39 cellular contexts compared by ENCODE assay signal in the genomic region with DNA sequence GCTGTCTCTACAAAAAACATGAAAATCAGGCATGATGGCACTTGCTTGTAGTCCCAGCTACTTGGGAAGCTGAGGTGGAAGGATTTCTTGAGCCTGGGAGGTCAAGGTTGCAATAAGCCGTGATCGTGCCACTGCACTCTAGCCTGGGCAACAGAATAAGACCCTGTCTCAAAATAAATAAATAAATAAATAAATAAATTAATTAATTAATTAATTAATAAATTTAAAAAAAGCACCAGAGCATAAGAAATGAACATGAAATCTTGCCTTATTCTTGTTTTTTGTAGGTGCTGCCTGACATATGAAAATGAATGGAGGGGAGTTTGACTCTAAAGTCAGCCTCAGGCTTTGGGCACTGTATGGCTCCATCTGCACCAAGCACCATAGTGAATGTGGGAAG.
"Had no signal": no experiment of that assay in that cellular context is flagged by ENCODE, and none has a peak within 500 bp of the region (broad histone marks: within the 10 kb centered on the region; RNA-seq: fewer than 3 reads in every experiment).

No MANE protein-coding gene starts in this region.

- H3K27me3 Mint-ChIP-seq: activated naive CD4-positive, alpha-beta T cell treated with anti-CD3 and anti-CD28 coated beads, Interleukin-2, amount 50 U/mL, for 24 hours; activated naive CD8-positive, alpha-beta T cell; activated naive CD8-positive, alpha-beta T cell treated with anti-CD3 and anti-CD28 coated beads for 36 hours; activated T-cell treated with anti-CD3 and anti-CD28 coated beads, Interleukin-2, amount 50 U/mL, for 24 hours; activated T-helper 17 cell treated with anti-CD3 and anti-CD28 coated beads, Interleukin-2, amount 50 U/mL, for 72 hours; central memory CD8-positive, alpha-beta T cell had no signal

- H3K36me3 ChIP-seq: adrenal gland, ascending aorta, brain microvascular endothelial cell, breast epithelium, cardiac muscle cell had no signal

- H3K4me1 ChIP-seq: adrenal gland, ascending aorta, body of pancreas, breast epithelium had no signal

- FAIRE-seq: astrocyte, bronchial epithelial cell had no signal

- H3K36me3 Mint-ChIP-seq: activated naive CD4-positive, alpha-beta T cell treated with anti-CD3 and anti-CD28 coated beads, Interleukin-2, amount 10 ng/mL, durations not matched to agents 7 days and 5 days; activated naive CD4-positive, alpha-beta T cell treated with anti-CD3 and anti-CD28 coated beads, Interleukin-2, amount 50 U/mL, for 24 hours; activated naive CD8-positive, alpha-beta T cell treated with anti-CD3 and anti-CD28 coated beads for 36 hours; activated naive CD8-positive, alpha-beta T cell treated with anti-CD3 and anti-CD28 coated beads, Interleukin-2, amount 10 ng/mL, durations not matched to agents 7 days and 5 days; brain had no signal

- H3K27ac ChIP-seq: adrenal gland, ascending aorta, body of pancreas, brain microvascular endothelial cell, breast epithelium, cardiac muscle cell had no signal

- H3K4me1 Mint-ChIP-seq: activated naive CD4-positive, alpha-beta T cell treated with anti-CD3 and anti-CD28 coated beads, Interleukin-2, amount 50 U/mL, for 24 hours; activated T-helper 17 cell treated with anti-CD3 and anti-CD28 coated beads, Interleukin-2, amount 50 U/mL, for 72 hours; brain; central memory CD8-positive, alpha-beta T cell had no signal

- H3K4me3 ChIP-seq: adrenal gland, ascending aorta, body of pancreas, breast epithelium, cardiac muscle cell had no signal

- ATAC-seq: activated naive CD4-positive, alpha-beta T cell treated with anti-CD3 and anti-CD28 coated beads, Interleukin-2, amount 50 U/mL, for 72 hours; activated T-cell treated with anti-CD3 and anti-CD28 coated beads, Interleukin-2, amount 50 U/mL, for 4 hours; activated T-cell treated with anti-CD3 and anti-CD28 coated beads, Interleukin-2, amount 50 U/mL, for 72 hours; activated T-helper 17 cell treated with anti-CD3 and anti-CD28 coated beads, Interleukin-2, amount 50 U/mL, for 72 hours; body of pancreas had no signal

- DNase-seq: activated effector memory CD4-positive, alpha-beta T cell treated with anti-CD3 and anti-CD28 coated beads, Interleukin-2, amount 50 U/mL, for 16 hours; activated effector memory CD4-positive, alpha-beta T cell treated with Interleukin-2 at 50 U/mL for 16 hours; activated gamma-delta T cell; activated gamma-delta T cell treated with Interleukin-2 at 50 U/mL for 16 hours; activated naive CD4-positive, alpha-beta T cell; activated naive CD4-positive, alpha-beta T cell treated with anti-CD3 and anti-CD28 coated beads for 36 hours; activated naive CD4-positive, alpha-beta T cell treated with anti-CD3 and anti-CD28 coated beads, Interleukin-2, amount 10 ng/mL, durations not matched to agents 7 days and 5 days; activated naive CD4-positive, alpha-beta T cell treated with anti-CD3 and anti-CD28 coated beads, Interleukin-2, amount 50 U/mL, for 16 hours; activated naive CD4-positive, alpha-beta T cell treated with Interleukin-2 at 50 U/mL for 16 hours; activated naive CD8-positive, alpha-beta T cell treated with anti-CD3 and anti-CD28 coated beads for 36 hours; activated naive CD8-positive, alpha-beta T cell treated with anti-CD3 and anti-CD28 coated beads, Interleukin-2, amount 10 ng/mL, durations not matched to agents 7 days and 5 days; activated T-cell treated with anti-CD3 and anti-CD28 coated beads, Interleukin-2, amount 50 U/mL, for 1 hour; activated T-cell treated with anti-CD3 and anti-CD28 coated beads, Interleukin-2, amount 50 U/mL, for 24 hours; activated T-cell treated with anti-CD3 and anti-CD28 coated beads, Interleukin-2, amount 50 U/mL, for 4 hours; activated T-cell treated with anti-CD3 and anti-CD28 coated beads, Interleukin-2, amount 50 U/mL, for 48 hours; activated T-cell treated with anti-CD3 and anti-CD28 coated beads, Interleukin-2, amount 50 U/mL, for 72 hours; adrenal gland; amniotic stem cell; amygdala; anterior cingulate cortex; aorta; body of pancreas; brain microvascular endothelial cell; caudate nucleus; central memory CD4-positive, alpha-beta T cell; cerebellar nuclear complex had no signal

- H3K9me3 ChIP-seq: adrenal gland, ascending aorta, body of pancreas, breast epithelium had no signal

- H3K4me3 Mint-ChIP-seq: activated naive CD4-positive, alpha-beta T cell treated with anti-CD3 and anti-CD28 coated beads for 36 hours; activated naive CD4-positive, alpha-beta T cell treated with anti-CD3 and anti-CD28 coated beads, Interleukin-2, amount 10 ng/mL, durations not matched to agents 7 days and 5 days; activated naive CD4-positive, alpha-beta T cell treated with anti-CD3 and anti-CD28 coated beads, Interleukin-2, amount 50 U/mL, for 24 hours; activated naive CD8-positive, alpha-beta T cell; activated naive CD8-positive, alpha-beta T cell treated with anti-CD3 and anti-CD28 coated beads for 36 hours; activated naive CD8-positive, alpha-beta T cell treated with anti-CD3 and anti-CD28 coated beads, Interleukin-2, amount 10 ng/mL, durations not matched to agents 7 days and 5 days; activated T-cell treated with anti-CD3 and anti-CD28 coated beads, Interleukin-2, amount 50 U/mL, for 24 hours; activated T-cell treated with anti-CD3 and anti-CD28 coated beads, Interleukin-2, amount 50 U/mL, for 4 hours; activated T-cell treated with anti-CD3 and anti-CD28 coated beads, Interleukin-2, amount 50 U/mL, for 72 hours; activated T-helper 1 cell treated with anti-CD3 and anti-CD28 coated beads, Interleukin-12 subunit alpha, Interleukin-12 subunit beta, Interleukin-2, Interleukin-4 antibody, amounts not matched to agents 30 ng/mL and 10 ng/mL and 1 ng/mL, durations not matched to agents 14 hours and 24 hours and 36 hours; activated T-helper 17 cell treated with anti-CD3 and anti-CD28 coated beads, Interleukin-2, amount 50 U/mL, for 72 hours; brain; central memory CD8-positive, alpha-beta T cell had no signal

- H3K9me3 Mint-ChIP-seq: activated naive CD4-positive, alpha-beta T cell treated with anti-CD3 and anti-CD28 coated beads for 36 hours; activated naive CD4-positive, alpha-beta T cell treated with anti-CD3 and anti-CD28 coated beads, Interleukin-2, amount 10 ng/mL, durations not matched to agents 7 days and 5 days; activated naive CD4-positive, alpha-beta T cell treated with anti-CD3 and anti-CD28 coated beads, Interleukin-2, amount 50 U/mL, for 24 hours; activated naive CD8-positive, alpha-beta T cell treated with anti-CD3 and anti-CD28 coated beads for 36 hours; activated naive CD8-positive, alpha-beta T cell treated with anti-CD3 and anti-CD28 coated beads, Interleukin-2, amount 10 ng/mL, durations not matched to agents 7 days and 5 days; activated T-cell treated with anti-CD3 and anti-CD28 coated beads, Interleukin-2, amount 50 U/mL, for 24 hours; activated T-cell treated with anti-CD3 and anti-CD28 coated beads, Interleukin-2, amount 50 U/mL, for 4 hours; activated T-cell treated with anti-CD3 and anti-CD28 coated beads, Interleukin-2, amount 50 U/mL, for 72 hours; activated T-helper 17 cell treated with anti-CD3 and anti-CD28 coated beads, Interleukin-2, amount 50 U/mL, for 72 hours; brain; central memory CD8-positive, alpha-beta T cell had no signal

- H3K27ac Mint-ChIP-seq: activated naive CD4-positive, alpha-beta T cell treated with anti-CD3 and anti-CD28 coated beads for 36 hours; activated naive CD4-positive, alpha-beta T cell treated with anti-CD3 and anti-CD28 coated beads, Interleukin-2, amount 10 ng/mL, durations not matched to agents 7 days and 5 days; activated naive CD4-positive, alpha-beta T cell treated with anti-CD3 and anti-CD28 coated beads, Interleukin-2, amount 50 U/mL, for 24 hours; activated naive CD4-positive, alpha-beta T cell treated with anti-CD3 and anti-CD28 coated beads, Interleukin-2, amount 50 U/mL, for 72 hours; activated naive CD8-positive, alpha-beta T cell; activated naive CD8-positive, alpha-beta T cell treated with anti-CD3 and anti-CD28 coated beads for 36 hours; activated naive CD8-positive, alpha-beta T cell treated with anti-CD3 and anti-CD28 coated beads, Interleukin-2, amount 10 ng/mL, durations not matched to agents 7 days and 5 days; activated T-cell treated with anti-CD3 and anti-CD28 coated beads, Interleukin-2, amount 50 U/mL, for 24 hours; activated T-cell treated with anti-CD3 and anti-CD28 coated beads, Interleukin-2, amount 50 U/mL, for 72 hours; activated T-helper 1 cell treated with anti-CD3 and anti-CD28 coated beads, Interleukin-12 subunit alpha, Interleukin-12 subunit beta, Interleukin-2, Interleukin-4 antibody, amounts not matched to agents 30 ng/mL and 10 ng/mL and 1 ng/mL, durations not matched to agents 14 hours and 24 hours and 36 hours; activated T-helper 17 cell treated with anti-CD3 and anti-CD28 coated beads, Interleukin-2, amount 50 U/mL, for 72 hours; activated T-helper 2 cell treated with anti-CD3 and anti-CD28 coated beads, Interferon-gamma antibody, Interleukin-2, Interleukin-4, amounts not matched to agents 10 μg/mL and 5 μg/mL and 100 μg/mL, durations not matched to agents 14 hours and 24 hours and 36 hours; brain had no signal
